In the genomic region with DNA sequence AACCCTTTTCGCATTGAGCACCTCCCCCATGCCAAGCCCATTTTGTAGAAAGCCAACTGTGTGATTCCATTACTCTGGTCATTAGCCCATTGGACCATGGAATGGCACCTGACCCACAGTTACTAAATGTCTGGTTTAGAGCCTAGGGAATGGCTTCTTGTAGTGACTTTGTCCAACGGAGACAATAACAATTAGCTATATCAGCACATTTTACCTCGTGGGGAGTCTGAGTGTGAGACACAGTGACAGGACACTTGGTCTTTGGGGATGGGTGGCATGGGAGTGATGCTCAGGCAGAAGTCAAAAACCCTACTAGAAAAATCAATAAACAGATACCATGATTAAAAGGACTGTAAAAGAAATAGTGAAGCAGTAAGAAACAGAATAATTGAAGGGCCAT, we compare ENCODE assay signal across 23 cellular contexts. TPM values are rescaled to one million over a fixed set of nuclear protein-coding genes. Genes with fewer than 3 reads are reported as not detected.
DNase-seq lines count a peak whose midpoint lies in the region; ATAC-seq, FAIRE-seq and TF ChIP-seq lines count a peak whose summit lies in the region.
"Had no signal": no experiment of that assay in that cellular context is flagged by ENCODE, and none has a peak within 500 bp of the region (broad histone marks: within the 10 kb centered on the region; RNA-seq: fewer than 3 reads in every experiment).

No MANE protein-coding gene starts in this region.

- no peak for TF ChIP-seq CTCF in K562 (IDR thresholded peaks at IDR 0.05 in 2 of 3, conservative IDR thresholded peaks at IDR 0.05 in 1 of 3; ENCODE audit: insufficient read depth in 2 of 3, low read depth in 1 of 3, low read length in 3 of 3)

- ATAC-seq in K562 (no peak), HG02763 (IDR thresholded peaks at IDR 0.05; ENCODE audit: unreplicated experiment) (no peak)
- ATAC-seq: GM12878, GM23338 had no signal

- no peak for TF ChIP-seq RAD21 in K562 (CRISPR knock-in tag; conservative IDR thresholded peaks at IDR 0.05 in 1 of 2, IDR thresholded peaks at IDR 0.05 in 1 of 2)

- FAIRE-seq in HTR-8/SVneo (lab: Jason Lieb, UNC) (peak; percentile 87), K562 (lab: Jason Lieb, UNC) (no peak)
- FAIRE-seq: D721Med, GM12878, GM19239, H54 had no signal

- in situ Hi-C loops in K562 (cut with MboI): no loop called here

- no peaks in the 10 kb centered on the region for H3K27me3 ChIP-seq in K562 (ENCODE audit: control insufficient read depth in 2 of 2, insufficient read depth in 2 of 2, low read length in 2 of 2)
- H3K27me3 ChIP-seq: BLaER1 treated with 17β-estradiol and CSF1 and Interleukin-3, amounts not matched to agents 10 nM and 100 nM had no signal

- CTCF ChIA-PET in K562 (lab: Yijun Ruan, JAX; ENCODE audit: low intra/inter-chr PET ratio): no interaction called here

- H3K27ac ChIP-seq in K562 (ENCODE audit: extremely low read depth, low read depth, low read length): no peak overlapping the region
- H3K27ac ChIP-seq: BLaER1 treated with 17β-estradiol and CSF1 and Interleukin-3, amounts not matched to agents 10 nM and 100 nM had no signal

- intact Hi-C loops in K562 (cut with micrococcal nuclease): no loop called here

- H3K9ac ChIP-seq in K562 (ENCODE audit: insufficient read depth in 1 of 2, low read depth in 2 of 2, low read length in 2 of 2): no peak overlapping the region
- H3K9ac ChIP-seq: BLaER1 treated with 17β-estradiol and CSF1 and Interleukin-3, amounts not matched to agents 10 nM and 100 nM had no signal

- H3K4me2 ChIP-seq in K562 (ENCODE audit: insufficient read depth, low read length): no peak overlapping the region
- H3K4me2 ChIP-seq: BLaER1 treated with 17β-estradiol and CSF1 and Interleukin-3, amounts not matched to agents 10 nM and 100 nM; GM23338 had no signal

- no peaks in the 10 kb centered on the region for H4K20me1 ChIP-seq in K562 (replicated peaks; ENCODE audit: control insufficient read depth, insufficient read depth, low read length)

- no peaks in the 10 kb centered on the region for H3K4me1 ChIP-seq in K562 (replicated peaks in 1 of 2; ENCODE audit: control insufficient read depth in 2 of 2, insufficient read depth in 2 of 2, low read length in 2 of 2)
- H3K4me1 ChIP-seq: BE2C, HAP-1 had no signal

- H3K4me3 ChIP-seq in K562: no peak overlapping the region
- H3K4me3 ChIP-seq: BLaER1 treated with 17β-estradiol and CSF1 and Interleukin-3, amounts not matched to agents 10 nM and 100 nM; GM12878; GM23338; HAP-1 had no signal

- no peak overlapping the region for H2AFZ ChIP-seq in K562 (ENCODE audit: low read depth, low read length)
- H2AFZ ChIP-seq: GM23338 had no signal

- no peak for TF ChIP-seq POLR2A in K562 (conservative IDR thresholded peaks at IDR 0.05)

- H3K36me3 ChIP-seq in K562 (ENCODE audit: control insufficient read depth, insufficient read depth, low read length): no peaks in the 10 kb centered on the region
- H3K36me3 ChIP-seq: BE2C, HAP-1 had no signal

- H3K9me3 ChIP-seq in K562 (replicated peaks; ENCODE audit: control insufficient read depth, insufficient read depth, low read depth, low read length): no peaks in the 10 kb centered on the region
- H3K9me3 ChIP-seq: BE2C; BLaER1 treated with 17β-estradiol and CSF1 and Interleukin-3, amounts not matched to agents 10 nM and 100 nM; HAP-1 had no signal

- DNase-seq in HTR-8/SVneo (ENCODE audit: insufficient read length, low spot score) (no peak), K562 (ENCODE audit: extremely low read depth in 1 of 4, low spot score in 3 of 4) (no peak), mucosa of gallbladder (ENCODE audit: low spot score) (peak; percentile 6)
- no peak for DNase-seq in stimulated activated CD4-positive, alpha-beta T cell treated with anti-CD3 and anti-CD28 coated beads, Interleukin-2, amount 100 ng/mL, for 48 hours
- no peak for DNase-seq in activated CD4-positive, alpha-beta T cell treated with anti-CD3 and anti-CD28 coated beads for 48 hours
- DNase-seq: ACHN; AML-193; BE2C; CD4-positive, alpha-beta T cell; CD8-positive, alpha-beta memory T cell; DMS 273 treated with DMSO at 0.1 percent for 48 hours; DMS79; EL; GDM1; HFFc6 had no signal

- no TSS peak for BruUV-seq in K562 (replicated peaks; lab: Mats Ljungman, UMichigan)

- no peak for TF ChIP-seq EP300 in K562 (IDR thresholded peaks at IDR 0.05; ENCODE audit: low read length)

- no peaks in the 10 kb centered on the region for H3K9me1 ChIP-seq in K562 (ENCODE audit: control insufficient read depth, insufficient read depth, low read length)

- H3K79me2 ChIP-seq in K562 (ENCODE audit: control insufficient read depth, insufficient read depth, low read length): no peaks in the 10 kb centered on the region

- WGBS in K562 (ENCODE audit: insufficient coverage, low coverage, missing lambda C conversion rate): 35% methylated on average over 3 of the region's 3 CpGs

- POLR2A ChIA-PET in K562 (lab: Yijun Ruan, JAX): interaction anchor here (0.6 to 1.1 kb wide), 2 partner anchors 20 to 305 kb away, joined by 3 to 5 read pairs; a partner anchor contains a TSS

TF ChIP-seq in K562, 482 proteins besides CTCF, POLR2A, EP300 and RAD21 (continues in another document):
- TF ChIP-seq RB1 (IDR thresholded peaks at IDR 0.05; ENCODE audit: low read depth): no peak
- no peak for TF ChIP-seq ZNF431 (CRISPR knock-in tag; IDR thresholded peaks at IDR 0.05)
- TF ChIP-seq C11orf30 (IDR thresholded peaks at IDR 0.05; ENCODE audit: low read depth): 0 out of 2 replicates have a peak, but pooled peaks have one; percentile 50
- no peak for TF ChIP-seq POLR2G (IDR thresholded peaks at IDR 0.05; ENCODE audit: low read depth, low read length)
- TF ChIP-seq, protein P1, sequence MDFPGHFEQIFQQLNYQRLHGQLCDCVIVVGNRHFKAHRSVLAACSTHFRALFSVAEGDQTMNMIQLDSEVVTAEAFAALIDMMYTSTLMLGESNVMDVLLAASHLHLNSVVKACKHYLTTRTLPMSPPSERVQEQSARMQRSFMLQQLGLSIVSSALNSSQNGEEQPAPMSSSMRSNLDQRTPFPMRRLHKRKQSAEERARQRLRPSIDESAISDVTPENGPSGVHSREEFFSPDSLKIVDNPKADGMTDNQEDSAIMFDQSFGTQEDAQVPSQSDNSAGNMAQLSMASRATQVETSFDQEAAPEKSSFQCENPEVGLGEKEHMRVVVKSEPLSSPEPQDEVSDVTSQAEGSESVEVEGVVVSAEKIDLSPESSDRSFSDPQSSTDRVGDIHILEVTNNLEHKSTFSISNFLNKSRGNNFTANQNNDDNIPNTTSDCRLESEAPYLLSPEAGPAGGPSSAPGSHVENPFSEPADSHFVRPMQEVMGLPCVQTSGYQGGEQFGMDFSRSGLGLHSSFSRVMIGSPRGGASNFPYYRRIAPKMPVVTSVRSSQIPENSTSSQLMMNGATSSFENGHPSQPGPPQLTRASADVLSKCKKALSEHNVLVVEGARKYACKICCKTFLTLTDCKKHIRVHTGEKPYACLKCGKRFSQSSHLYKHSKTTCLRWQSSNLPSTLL (IDR thresholded peaks at IDR 0.05): no peak
- no peak for TF ChIP-seq PTBP1 (IDR thresholded peaks at IDR 0.05; ENCODE audit: low read depth, low read length)
- TF ChIP-seq HDAC3 (IDR thresholded peaks at IDR 0.05; ENCODE audit: borderline replicate concordance, partially characterized antibody): no peak
- peak; percentile 46; the same call in 1 of the 2 replicates for TF ChIP-seq MAFG (tag; conservative IDR thresholded peaks at IDR 0.05)
- no peak for TF ChIP-seq ILK (tag; IDR thresholded peaks at IDR 0.05; ENCODE audit: borderline replicate concordance, low read depth)
- no peak for TF ChIP-seq ZNF143 (CRISPR knock-in tag; IDR thresholded peaks at IDR 0.05)
- TF ChIP-seq PHF20 (IDR thresholded peaks at IDR 0.05; ENCODE audit: partially characterized antibody): no peak

RNA-seq across cellular contexts. Expression of a gene that starts 10.4 kb away (rescaled TPM):
- total RNA-seq in K562 (2011; cell fraction: chromatin; rRNA removed; ENCODE audit: low replicate concordance): not detected in 2 replicates
- total RNA-seq in K562 (2011; cell fraction: nucleolus; rRNA removed): not detected in 2 replicates
- not detected in 2 replicates for total RNA-seq in K562 (2011; cell fraction: nucleoplasm; rRNA removed)
- total RNA-seq in K562 (2014; rRNA removed) (not detected in 2 replicates), K562 (2014; rRNA removed; fragmentation: Illumina TruSeq; extraction: Trizol) (not detected in 2 replicates), K562 (2015; rRNA removed; fragmentation: Illumina TruSeq; extraction: Trizol) (not detected in 2 replicates), K562 (2021) (not detected in 2 replicates), mucosa of gallbladder (0.86 TPM)
- polyA plus RNA-seq in K562 (2011; rRNA removed) (not detected in 2 replicates), K562 (2014; fragmentation: Illumina TruSeq; extraction: Trizol) (not detected in 2 replicates), K562 (2014; fragmentation: Nextera tagmentation; extraction: Ambion mirVana) (not detected), K562 (2014; rRNA removed) (not detected in 2 replicates)
- not detected in 2 replicates for polyA plus RNA-seq in K562 (2011; cell fraction: cytosol; rRNA removed)
- polyA plus RNA-seq in K562 (2011; cell fraction: nucleus; rRNA removed): not detected in 2 replicates
- polyA plus RNA-seq in K562 (2012): 0.05 and 0.08 TPM in 2 replicates
- not detected in 2 replicates for polyA minus RNA-seq in K562 (2011; rRNA and poly(A)+ RNA removed)
- not detected in 2 replicates for polyA minus RNA-seq in K562 (2011; cell fraction: cytosol; rRNA and poly(A)+ RNA removed)
- polyA minus RNA-seq in K562 (2011; cell fraction: nucleus; rRNA and poly(A)+ RNA removed): not detected in 2 replicates
- total RNA-seq: CD4-positive, alpha-beta T cell; CD8-positive, alpha-beta memory T cell; GM12878; GM23338; HFFc6 had no signal
- polyA plus RNA-seq: CD8-positive, alpha-beta memory T cell had no signal

RNA-seq across cellular contexts. Expression of a gene that starts 19.7 kb away (rescaled TPM):
- 534 and 1,085 TPM in 2 replicates for total RNA-seq in K562 (2011; cell fraction: chromatin; rRNA removed; ENCODE audit: low replicate concordance)
- total RNA-seq in K562 (2011; cell fraction: nucleolus; rRNA removed): 300 and 319 TPM in 2 replicates
- 439 and 450 TPM in 2 replicates for total RNA-seq in K562 (2011; cell fraction: nucleoplasm; rRNA removed)
- total RNA-seq in K562 (2014; rRNA removed) (163 and 213 TPM in 2 replicates), K562 (2014; rRNA removed; fragmentation: Illumina TruSeq; extraction: Trizol) (167 and 172 TPM in 2 replicates), K562 (2015; rRNA removed; fragmentation: Illumina TruSeq; extraction: Trizol) (185 and 196 TPM in 2 replicates), K562 (2021) (174 and 212 TPM in 2 replicates), mucosa of gallbladder (343 TPM)
- polyA plus RNA-seq in K562 (2011; rRNA removed) (203 and 226 TPM in 2 replicates), K562 (2014; fragmentation: Illumina TruSeq; extraction: Trizol) (249 and 254 TPM in 2 replicates), K562 (2014; fragmentation: Nextera tagmentation; extraction: Ambion mirVana) (100 to 1,000 TPM; 108 to 206 TPM), K562 (2014; rRNA removed) (422 and 460 TPM in 2 replicates)
- 64.7 and 120 TPM in 2 replicates for polyA plus RNA-seq in K562 (2011; cell fraction: cytosol; rRNA removed)
- 1,168 and 1,542 TPM in 2 replicates for polyA plus RNA-seq in K562 (2011; cell fraction: nucleus; rRNA removed)
- polyA plus RNA-seq in K562 (2012): 165 and 333 TPM in 2 replicates
- polyA minus RNA-seq in K562 (2011; rRNA and poly(A)+ RNA removed): 250 and 276 TPM in 2 replicates
- 85.8 and 96.5 TPM in 2 replicates for polyA minus RNA-seq in K562 (2011; cell fraction: cytosol; rRNA and poly(A)+ RNA removed)
- polyA minus RNA-seq in K562 (2011; cell fraction: nucleus; rRNA and poly(A)+ RNA removed): 287 and 539 TPM in 2 replicates
